In genomic region chr17:28227278-28228108, GRCh38 we compare ENCODE assay signal across 8 cellular contexts.
A peak's percentile ranks its signal among the peaks of the same experiment; 100 is the strongest.
DNase-seq lines count a peak whose midpoint lies in the region; ATAC-seq, FAIRE-seq and TF ChIP-seq lines count a peak whose summit lies in the region.

No MANE protein-coding gene starts in this region.

- no peak overlapping the region for H3K27ac Mint-ChIP-seq in stimulated activated effector memory CD8-positive, alpha-beta T cell treated with anti-CD3 and anti-CD28 coated beads, Interleukin-12 subunit alpha, Interleukin-12 subunit beta, amount 100 ng/mL, for 72 hours

- POLR2A ChIA-PET in HepG2 (lab: Yijun Ruan, JAX), result no interaction called here

- intact Hi-C loops in HepG2 (cut with micrococcal nuclease; ENCODE audit: unreplicated experiment), result no loop called here

- H3K36me3 ChIP-seq in liver (ENCODE audit: control insufficient read depth in 4 of 4, insufficient read depth in 3 of 4, low read depth in 1 of 4, low read length in 3 of 4) (no peaks in the 10 kb centered on the region), HepG2 (replicated peaks in 1 of 2; ENCODE audit: control insufficient read depth in 1 of 2, insufficient read depth in 2 of 2, low read length in 2 of 2) (no peaks in the 10 kb centered on the region)

- TF ChIP-seq RAD21 in liver (IDR thresholded peaks at IDR 0.05) (peak; percentile 32 to 65), HepG2 (CRISPR knock-in tag; IDR thresholded peaks at IDR 0.05) (no peak)

- ATAC-seq in HepG2, result no peak
- peak; percentile 14 for ATAC-seq in stimulated activated effector memory CD8-positive, alpha-beta T cell treated with anti-CD3 and anti-CD28 coated beads, Interleukin-12 subunit alpha, Interleukin-12 subunit beta, amount 100 ng/mL, for 72 hours
- ATAC-seq in GM19328 (IDR thresholded peaks at IDR 0.05; ENCODE audit: unreplicated experiment), result no peak

- H3K4me3 Mint-ChIP-seq in stimulated activated effector memory CD8-positive, alpha-beta T cell treated with anti-CD3 and anti-CD28 coated beads, Interleukin-12 subunit alpha, Interleukin-12 subunit beta, amount 100 ng/mL, for 72 hours, result peak overlapping the region; percentile 73

- no peaks in the 10 kb centered on the region for H3K9me3 ChIP-seq in liver (ENCODE audit: control insufficient read depth in 4 of 4, low read length in 3 of 4)
- no peaks in the 10 kb centered on the region for H3K9me3 ChIP-seq in HepG2 (ENCODE audit: low read length)

- no peak for TF ChIP-seq EP300 in HepG2 (IDR thresholded peaks at IDR 0.05; ENCODE audit: low read depth in 2 of 2, low read length in 2 of 2)
- TF ChIP-seq EP300 in HepG2 (CRISPR knock-in tag; IDR thresholded peaks at IDR 0.05; ENCODE audit: borderline replicate concordance), result no peak

- in situ Hi-C loops in HepG2 (cut with HindIII; ENCODE audit: extremely low pct_ligation_motif_present, low pct_unique_long_range_greater_than_20kb), result no loop called here

- 10% methylated on average over 68 of the region's 68 CpGs for WGBS in liver
- 85% methylated on average over 63 of the region's 68 CpGs for WGBS in HepG2 (ENCODE audit: low lambda C conversion rate)

- H3K4me3 ChIP-seq in liver (ENCODE audit: low read depth in 1 of 3, low read length in 3 of 3), result peak overlapping the region; percentile 20 to 40 (median 32)
- no peak overlapping the region for H3K4me3 ChIP-seq in HepG2 (replicated peaks in 1 of 3; ENCODE audit: insufficient read depth in 1 of 3, low read depth in 2 of 3, low read length in 3 of 3)

- peak overlapping the region in 1 of 2 donors; percentile 6 for H3K9ac ChIP-seq in liver (ENCODE audit: low read depth in 1 of 2, low read length in 2 of 2)
- H3K9ac ChIP-seq in HepG2 (ENCODE audit: insufficient read depth, low read depth, low read length), result no peak overlapping the region

- peaks cover 2 to 19% (median 6%) of the 10 kb centered on the region in 4 donors for H3K4me1 ChIP-seq in liver (ENCODE audit: control insufficient read depth in 4 of 4, insufficient read depth in 4 of 4, low read length in 3 of 4)
- H3K4me1 ChIP-seq in HepG2 (ENCODE audit: insufficient read depth, low read length), result peaks cover 14% of the 10 kb centered on the region

- H3K4me2 ChIP-seq in HepG2 (ENCODE audit: low read depth, low read length), result no peak overlapping the region

- H2AFZ ChIP-seq in HepG2 (ENCODE audit: low read length), result no peak overlapping the region

- CTCF ChIA-PET in HepG2 (lab: Yijun Ruan, JAX; ENCODE audit: low intra/inter-chr PET ratio, low total read pairs), result no interaction called here

- H3K27me3 ChIP-seq in liver (ENCODE audit: control insufficient read depth in 4 of 4, insufficient read depth in 4 of 4, low read length in 3 of 4), result no peaks in the 10 kb centered on the region
- H3K27me3 ChIP-seq in HepG2 (ENCODE audit: control insufficient read depth in 1 of 2, insufficient read depth in 2 of 2, low read length in 2 of 2), result no peaks in the 10 kb centered on the region

- H3K4me1 Mint-ChIP-seq in stimulated activated effector memory CD8-positive, alpha-beta T cell treated with anti-CD3 and anti-CD28 coated beads, Interleukin-12 subunit alpha, Interleukin-12 subunit beta, amount 100 ng/mL, for 72 hours, result peaks cover 28% of the 10 kb centered on the region

- FAIRE-seq in HepG2 (lab: Jason Lieb, UNC), result no peak

- no TSS peak for BruUV-seq in HepG2 (replicated peaks; lab: Mats Ljungman, UMichigan)

- no peaks in the 10 kb centered on the region for H4K20me1 ChIP-seq in HepG2 (ENCODE audit: insufficient read depth, low read length)

- no peaks in the 10 kb centered on the region for H3K9me3 Mint-ChIP-seq in stimulated activated effector memory CD8-positive, alpha-beta T cell treated with anti-CD3 and anti-CD28 coated beads, Interleukin-12 subunit alpha, Interleukin-12 subunit beta, amount 100 ng/mL, for 72 hours

- no peak overlapping the region for H3K27ac ChIP-seq in liver (ENCODE audit: low read depth in 1 of 2, low read length in 2 of 2)
- H3K27ac ChIP-seq in HepG2 (ENCODE audit: extremely low read length, insufficient read depth, low read length), result no peak overlapping the region
- no peak overlapping the region for H3K27ac ChIP-seq in caudate nucleus (ENCODE audit: low read depth, low read length)

- TF ChIP-seq CTCF in liver (IDR thresholded peaks at IDR 0.05; ENCODE audit: low read depth, low read length, missing input control) (peak; percentile 18), HepG2 (CRISPR knock-in tag; IDR thresholded peaks at IDR 0.05) (no peak)

- DNase-seq in HepG2 (ENCODE audit: low spot score) (no peak), NOMO-1 treated with DMSO at 0.1 percent for 48 hours (lab: John Stamatoyannopoulos, UW; ENCODE audit: unreplicated experiment) (peak; percentile 64), caudate nucleus (lab: John Stamatoyannopoulos, UW) (peak in 31 of 61 donors; percentile 6 to 74 (median 37)), kidney tubule cell (ENCODE audit: low spot score) (peak; percentile 91), RPMI8226 (no peak)
- no peak for DNase-seq in stimulated activated effector memory CD8-positive, alpha-beta T cell treated with anti-CD3 and anti-CD28 coated beads, Interleukin-12 subunit alpha, Interleukin-12 subunit beta, amount 100 ng/mL, for 72 hours (ENCODE audit: low spot score in 2 of 2)

- H3K79me2 ChIP-seq in HepG2 (ENCODE audit: insufficient read depth, low read length), result no peaks in the 10 kb centered on the region

- no peak for TF ChIP-seq POLR2A in HepG2 (IDR thresholded peaks at IDR 0.05; ENCODE audit: insufficient read depth in 1 of 2, low read depth in 2 of 2, low read length in 2 of 2)

- H3K36me3 Mint-ChIP-seq in stimulated activated effector memory CD8-positive, alpha-beta T cell treated with anti-CD3 and anti-CD28 coated beads, Interleukin-12 subunit alpha, Interleukin-12 subunit beta, amount 100 ng/mL, for 72 hours, result no peaks in the 10 kb centered on the region

TF ChIP-seq in liver, 16 proteins besides CTCF, POLR2A, EP300 and RAD21:
- TF ChIP-seq TAF1 (conservative IDR thresholded peaks at IDR 0.05) (no peak), JUND (IDR thresholded peaks at IDR 0.05) (no peak), SP1 (IDR thresholded peaks at IDR 0.05) (peak; percentile 51), RXRA (IDR thresholded peaks at IDR 0.05) (peak in 1 of 2 donors; percentile 17), FOXA1 (IDR thresholded peaks at IDR 0.05) (no peak)

TF ChIP-seq in HepG2, 621 proteins besides CTCF, POLR2A, EP300 and RAD21:
- TF ChIP-seq ZSCAN29 (CRISPR knock-in tag; conservative IDR thresholded peaks at IDR 0.05), result no peak
- TF ChIP-seq, protein P1, sequence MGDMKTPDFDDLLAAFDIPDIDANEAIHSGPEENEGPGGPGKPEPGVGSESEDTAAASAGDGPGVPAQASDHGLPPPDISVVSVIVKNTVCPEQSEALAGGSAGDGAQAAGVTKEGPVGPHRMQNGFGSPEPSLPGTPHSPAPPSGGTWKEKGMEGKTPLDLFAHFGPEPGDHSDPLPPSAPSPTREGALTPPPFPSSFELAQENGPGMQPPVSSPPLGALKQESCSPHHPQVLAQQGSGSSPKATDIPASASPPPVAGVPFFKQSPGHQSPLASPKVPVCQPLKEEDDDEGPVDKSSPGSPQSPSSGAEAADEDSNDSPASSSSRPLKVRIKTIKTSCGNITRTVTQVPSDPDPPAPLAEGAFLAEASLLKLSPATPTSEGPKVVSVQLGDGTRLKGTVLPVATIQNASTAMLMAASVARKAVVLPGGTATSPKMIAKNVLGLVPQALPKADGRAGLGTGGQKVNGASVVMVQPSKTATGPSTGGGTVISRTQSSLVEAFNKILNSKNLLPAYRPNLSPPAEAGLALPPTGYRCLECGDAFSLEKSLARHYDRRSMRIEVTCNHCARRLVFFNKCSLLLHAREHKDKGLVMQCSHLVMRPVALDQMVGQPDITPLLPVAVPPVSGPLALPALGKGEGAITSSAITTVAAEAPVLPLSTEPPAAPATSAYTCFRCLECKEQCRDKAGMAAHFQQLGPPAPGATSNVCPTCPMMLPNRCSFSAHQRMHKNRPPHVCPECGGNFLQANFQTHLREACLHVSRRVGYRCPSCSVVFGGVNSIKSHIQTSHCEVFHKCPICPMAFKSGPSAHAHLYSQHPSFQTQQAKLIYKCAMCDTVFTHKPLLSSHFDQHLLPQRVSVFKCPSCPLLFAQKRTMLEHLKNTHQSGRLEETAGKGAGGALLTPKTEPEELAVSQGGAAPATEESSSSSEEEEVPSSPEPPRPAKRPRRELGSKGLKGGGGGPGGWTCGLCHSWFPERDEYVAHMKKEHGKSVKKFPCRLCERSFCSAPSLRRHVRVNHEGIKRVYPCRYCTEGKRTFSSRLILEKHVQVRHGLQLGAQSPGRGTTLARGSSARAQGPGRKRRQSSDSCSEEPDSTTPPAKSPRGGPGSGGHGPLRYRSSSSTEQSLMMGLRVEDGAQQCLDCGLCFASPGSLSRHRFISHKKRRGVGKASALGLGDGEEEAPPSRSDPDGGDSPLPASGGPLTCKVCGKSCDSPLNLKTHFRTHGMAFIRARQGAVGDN (CRISPR knock-in tag; IDR thresholded peaks at IDR 0.05), result no peak
- no peak for TF ChIP-seq SMAD9 (CRISPR knock-in tag; IDR thresholded peaks at IDR 0.05)
- TF ChIP-seq MYNN (CRISPR knock-in tag; IDR thresholded peaks at IDR 0.05; ENCODE audit: low read depth), result no peak
- no peak for TF ChIP-seq SAFB2 (CRISPR knock-in tag; IDR thresholded peaks at IDR 0.05; ENCODE audit: borderline replicate concordance, low read depth)
- TF ChIP-seq KLF12 (CRISPR knock-in tag; IDR thresholded peaks at IDR 0.05; ENCODE audit: borderline replicate concordance), result no peak
- no peak for TF ChIP-seq NCOR1 (IDR thresholded peaks at IDR 0.05; ENCODE audit: borderline replicate concordance, low read length)
- TF ChIP-seq ZNF362 (CRISPR knock-in tag; IDR thresholded peaks at IDR 0.05; ENCODE audit: borderline replicate concordance), result no peak
- TF ChIP-seq ZNF564 (CRISPR knock-in tag; IDR thresholded peaks at IDR 0.05), result no peak

Comparison
In these comparisons a context has a peak if more than half of its experiments do, and no peak if none do; other contexts are left out.
1. H3K4me3 ChIP-seq: peak in liver (3 of 3); none in HepG2 (0 of 3).
2. DNase-seq: peak in NOMO-1 treated with DMSO at 0.1 percent for 48 hours (single experiment), caudate nucleus (31 of 61) and kidney tubule cell (single experiment); none in HepG2 (single experiment), stimulated activated effector memory CD8-positive, alpha-beta T cell treated with anti-CD3 and anti-CD28 coated beads, Interleukin-12 subunit alpha, Interleukin-12 subunit beta, amount 100 ng/mL, for 72 hours (0 of 2) and RPMI8226 (single experiment).